ENCODE assay signal across 1 cellular context in genomic region chr12:8064131-8064530, GRCh38.
TF ChIP-seq lines count a peak whose summit lies in the region.

No MANE protein-coding gene starts in this region.

TF ChIP-seq in SK-N-SH, 30 proteins besides CTCF, POLR2A, EP300 and RAD21:
- no peak for TF ChIP-seq TAF1 (IDR thresholded peaks at IDR 0.05; ENCODE audit: borderline replicate concordance, low read depth, low read length)
- TF ChIP-seq TEAD4 (IDR thresholded peaks at IDR 0.05; ENCODE audit: borderline replicate concordance, insufficient read depth) = no peak
- TF ChIP-seq, protein P1, sequence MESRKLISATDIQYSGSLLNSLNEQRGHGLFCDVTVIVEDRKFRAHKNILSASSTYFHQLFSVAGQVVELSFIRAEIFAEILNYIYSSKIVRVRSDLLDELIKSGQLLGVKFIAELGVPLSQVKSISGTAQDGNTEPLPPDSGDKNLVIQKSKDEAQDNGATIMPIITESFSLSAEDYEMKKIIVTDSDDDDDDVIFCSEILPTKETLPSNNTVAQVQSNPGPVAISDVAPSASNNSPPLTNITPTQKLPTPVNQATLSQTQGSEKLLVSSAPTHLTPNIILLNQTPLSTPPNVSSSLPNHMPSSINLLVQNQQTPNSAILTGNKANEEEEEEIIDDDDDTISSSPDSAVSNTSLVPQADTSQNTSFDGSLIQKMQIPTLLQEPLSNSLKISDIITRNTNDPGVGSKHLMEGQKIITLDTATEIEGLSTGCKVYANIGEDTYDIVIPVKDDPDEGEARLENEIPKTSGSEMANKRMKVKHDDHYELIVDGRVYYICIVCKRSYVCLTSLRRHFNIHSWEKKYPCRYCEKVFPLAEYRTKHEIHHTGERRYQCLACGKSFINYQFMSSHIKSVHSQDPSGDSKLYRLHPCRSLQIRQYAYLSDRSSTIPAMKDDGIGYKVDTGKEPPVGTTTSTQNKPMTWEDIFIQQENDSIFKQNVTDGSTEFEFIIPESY (IDR thresholded peaks at IDR 0.05; ENCODE audit: borderline replicate concordance, low read depth) = no peak
- TF ChIP-seq, protein P2, sequence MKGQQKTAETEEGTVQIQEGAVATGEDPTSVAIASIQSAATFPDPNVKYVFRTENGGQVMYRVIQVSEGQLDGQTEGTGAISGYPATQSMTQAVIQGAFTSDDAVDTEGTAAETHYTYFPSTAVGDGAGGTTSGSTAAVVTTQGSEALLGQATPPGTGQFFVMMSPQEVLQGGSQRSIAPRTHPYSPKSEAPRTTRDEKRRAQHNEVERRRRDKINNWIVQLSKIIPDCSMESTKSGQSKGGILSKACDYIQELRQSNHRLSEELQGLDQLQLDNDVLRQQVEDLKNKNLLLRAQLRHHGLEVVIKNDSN (IDR thresholded peaks at IDR 0.05; ENCODE audit: borderline replicate concordance, low read depth) = no peak
- TF ChIP-seq MXI1 (IDR thresholded peaks at IDR 0.05; ENCODE audit: low read depth, low read length) = no peak
- TF ChIP-seq GABPA (IDR thresholded peaks at IDR 0.05; ENCODE audit: low read depth) = no peak
